22 cellular contexts compared by ENCODE assay signal in the genomic region with DNA sequence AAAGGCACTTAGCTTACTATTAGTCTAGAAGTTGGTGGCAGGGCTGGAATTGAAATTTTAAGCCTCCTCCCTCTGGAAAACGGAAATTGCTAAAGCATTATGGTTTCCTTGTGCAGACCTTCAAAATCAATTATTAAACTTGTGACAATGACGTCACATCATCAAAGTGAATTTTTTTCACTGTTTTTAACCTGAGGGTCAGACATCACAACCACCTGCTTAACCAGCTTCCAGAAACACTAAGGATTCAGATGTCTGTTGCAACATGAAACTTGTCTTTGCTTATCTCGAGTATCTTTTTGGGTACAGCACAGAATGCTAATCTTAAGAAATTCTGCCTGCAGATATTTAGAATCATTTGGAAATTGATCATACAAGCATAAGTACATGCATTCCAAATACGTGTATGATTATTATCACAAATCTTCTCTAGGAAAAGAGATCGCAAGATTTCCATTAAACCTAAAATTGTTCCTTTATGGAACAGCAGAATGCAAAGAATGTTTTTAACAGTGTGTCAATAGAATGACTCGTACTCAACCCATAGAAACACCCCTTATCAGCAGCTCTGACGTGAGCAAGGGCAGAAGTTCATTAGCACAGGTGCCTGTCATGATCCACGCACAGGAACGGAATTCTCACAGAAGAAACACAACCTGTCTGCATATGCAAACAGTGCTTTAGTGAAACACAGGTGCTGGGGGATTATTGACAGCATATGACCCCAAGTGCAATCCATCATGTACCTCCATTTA. TPM values are rescaled to one million over a fixed set of nuclear protein-coding genes. Genes with fewer than 3 reads are reported as not detected.
A peak's percentile ranks its signal among the peaks of the same experiment; 100 is the strongest.
DNase-seq lines count a peak whose midpoint lies in the region; ATAC-seq and TF ChIP-seq lines count a peak whose summit lies in the region.
"Had no signal": no experiment of that assay in that cellular context is flagged by ENCODE, and none has a peak within 500 bp of the region (broad histone marks: within the 10 kb centered on the region; RNA-seq: fewer than 3 reads in every experiment).

No MANE protein-coding gene starts in this region.

- H4K20me1 ChIP-seq in GM23248 (ENCODE audit: insufficient read depth) = no peaks in the 10 kb centered on the region
- H4K20me1 ChIP-seq in PC-9 (ENCODE audit: insufficient read depth) = peaks cover 6% of the 10 kb centered on the region

- WGBS in GM23248 (ENCODE audit: low coverage in 1 of 2, low lambda C conversion rate in 2 of 2, missing lambda C conversion rate in 2 of 2), 2 experiments = 88 to 92% methylated on average over 9 of the region's 9 CpGs

- no peaks in the 10 kb centered on the region for H3K27me3 Mint-ChIP-seq in natural killer cell (ENCODE audit: low read depth in 2 of 2)
- H3K27me3 Mint-ChIP-seq: activated CD4-positive, alpha-beta T cell treated with anti-CD3 and anti-CD28 coated beads, Interleukin-2, amount 10 ng/mL, durations not matched to agents 24 days and 14 days had no signal

- H3K27ac ChIP-seq in GM23248 (no peak overlapping the region), PC-9 (peak overlapping the region; percentile 49; the same call in 1 of the 2 replicates)
- H3K27ac ChIP-seq: coronary artery, epithelial cell of prostate, right atrium auricular region had no signal

- H3K4me2 ChIP-seq in GM23248 (ENCODE audit: unreplicated experiment) (no peak overlapping the region), PC-9 (0 out of 2 replicates have a peak overlapping the region, but pooled peaks have one; percentile 2)

- no peaks in the 10 kb centered on the region for H3K9me2 ChIP-seq in GM23248 (ENCODE audit: insufficient read depth)
- no peaks in the 10 kb centered on the region for H3K9me2 ChIP-seq in PC-9 (ENCODE audit: insufficient read depth)

- H3K9me3 ChIP-seq in GM23248 (ENCODE audit: low read depth) = no peaks in the 10 kb centered on the region
- H3K9me3 ChIP-seq in PC-9 (ENCODE audit: insufficient read depth, low read depth) = peaks cover 13% of the 10 kb centered on the region

- peaks cover 3% of the 10 kb centered on the region for H3K36me3 Mint-ChIP-seq in natural killer cell

- H3K27me3 ChIP-seq in GM23248 (replicated peaks; ENCODE audit: insufficient read depth) (no peaks in the 10 kb centered on the region), PC-9 (ENCODE audit: insufficient read depth, low read depth) (no peaks in the 10 kb centered on the region)
- H3K27me3 ChIP-seq: right atrium auricular region had no signal

- DNase-seq in GM23248 (peak; percentile 4), PC-9 (peak; percentile 46 to 84), iris pigment epithelial cell (ENCODE audit: low read depth) (peak; percentile 75), retinal pigment epithelial cell (ENCODE audit: low read depth) (peak; percentile 47), natural killer cell (no peak), DMS 273 treated with DMSO at 0.1 percent for 48 hours (lab: John Stamatoyannopoulos, UW) (no peak)
- DNase-seq: activated CD4-positive, alpha-beta T cell treated with anti-CD3 and anti-CD28 coated beads, Interleukin-2, amount 10 ng/mL, durations not matched to agents 24 days and 14 days; activated CD8-positive, alpha-beta memory T cell treated with anti-CD3 and anti-CD28 coated beads, Interleukin-2, amount 50 U/mL, for 4 hours; activated gamma-delta T cell; amygdala; HCEC 1CT; mesendoderm; NCI-H1417 treated with DMSO at 0.1 percent for 48 hours; NCI-H2171 treated with DMSO at 0.1 percent for 48 hours; stimulated activated CD4-positive, alpha-beta T cell treated with anti-CD3 and anti-CD28 coated beads, Interleukin-2, amount 100 ng/mL, for 48 hours; substantia nigra had no signal

- no peak overlapping the region for H3K4me3 ChIP-seq in GM23248
- H3K4me3 ChIP-seq in PC-9 = no peak overlapping the region
- no peak overlapping the region for H3K4me3 ChIP-seq in retinal pigment epithelial cell (ENCODE audit: low read length)
- H3K4me3 ChIP-seq: coronary artery, right atrium auricular region had no signal

- H3F3A ChIP-seq in GM23248 (ENCODE audit: insufficient read depth) (peaks cover 21% of the 10 kb centered on the region), PC-9 (ENCODE audit: insufficient read depth, low read depth) (peaks cover 9% of the 10 kb centered on the region; the same call in 1 of the 2 replicates)

- H3K36me3 ChIP-seq in GM23248 (ENCODE audit: low read depth) (no peaks in the 10 kb centered on the region), PC-9 (ENCODE audit: low read depth) (no peaks in the 10 kb centered on the region)
- H3K36me3 ChIP-seq: right atrium auricular region had no signal

- peaks cover 45% of the 10 kb centered on the region for H3K79me2 ChIP-seq in GM23248 (ENCODE audit: insufficient read depth)
- H3K79me2 ChIP-seq in PC-9 (ENCODE audit: low read depth) = peaks cover 21% of the 10 kb centered on the region

- in situ Hi-C loops in GM23248 (cut with MboI) = no loop called here

- intact Hi-C loops in PC-9 (cut with micrococcal nuclease; ENCODE audit: unreplicated experiment) = no loop called here
- intact Hi-C loops in natural killer cell (cut with micrococcal nuclease) = no loop called here

- no TSS peak for BruUV-seq in PC-9 (replicated peaks; lab: Mats Ljungman, UMichigan)

- no peak overlapping the region for H3K9ac ChIP-seq in GM23248

- H2AFZ ChIP-seq in GM23248 = no peak overlapping the region
- no peak overlapping the region for H2AFZ ChIP-seq in PC-9

- peaks cover under 1 to 5% of the 10 kb centered on the region in 2 donors for H3K9me3 Mint-ChIP-seq in natural killer cell

- no peak overlapping the region for H3K27ac Mint-ChIP-seq in natural killer cell
- H3K27ac Mint-ChIP-seq: activated CD4-positive, alpha-beta T cell treated with anti-CD3 and anti-CD28 coated beads, Interleukin-2, amount 10 ng/mL, durations not matched to agents 24 days and 14 days had no signal

- no peak overlapping the region for H3K4me3 Mint-ChIP-seq in natural killer cell
- H3K4me3 Mint-ChIP-seq: activated CD4-positive, alpha-beta T cell treated with anti-CD3 and anti-CD28 coated beads, Interleukin-2, amount 10 ng/mL, durations not matched to agents 24 days and 14 days had no signal

- CTCF ChIA-PET in PC-9 (lab: Charles Lee) = no interaction called here

- no peak for TF ChIP-seq CTCF in PC-9 (conservative IDR thresholded peaks at IDR 0.05)
- TF ChIP-seq CTCF in retinal pigment epithelial cell (conservative IDR thresholded peaks at IDR 0.05; ENCODE audit: low read depth, low read length) = no peak
- no peak for TF ChIP-seq CTCF in natural killer cell (IDR thresholded peaks at IDR 0.05)

- POLR2A ChIA-PET in PC-9 (lab: Charles Lee; ENCODE audit: unreplicated experiment) = no interaction called here

- ATAC-seq in natural killer cell (no peak), HG03460 (IDR thresholded peaks at IDR 0.05; ENCODE audit: unreplicated experiment) (no peak)

- H3K4me1 Mint-ChIP-seq in natural killer cell = peaks cover 20% of the 10 kb centered on the region in 2 donors

- H3K4me1 ChIP-seq in GM23248 (ENCODE audit: insufficient read depth) (peaks cover 16% of the 10 kb centered on the region), PC-9 (replicated peaks; ENCODE audit: insufficient read depth) (peaks cover 10% of the 10 kb centered on the region)

RNA-seq across cellular contexts. Expression of a gene that starts 4.1 kb away (rescaled TPM):
- 32.1 and 34.3 TPM in 2 replicates for total RNA-seq in GM23248 (2014; rRNA removed; shearing (Covaris generic))
- polyA plus RNA-seq in GM23248 (2016; fragmentation: Nextera tagmentation; extraction: Ambion mirVana) = 71.6 and 72.0 TPM in 2 replicates
- total RNA-seq in PC-9 (2021) (62.5 and 74.1 TPM in 2 replicates), natural killer cell (10 to 100 TPM; 53.9 to 99.6 (median 72.5) TPM)

RNA-seq across cellular contexts. Expression of a gene that starts 41.5 kb away (rescaled TPM):
- total RNA-seq in GM23248 (2014; rRNA removed; shearing (Covaris generic)) = not detected in 2 replicates
- polyA plus RNA-seq in GM23248 (2016; fragmentation: Nextera tagmentation; extraction: Ambion mirVana) = not detected in 2 replicates
- total RNA-seq in PC-9 (2021) = not detected in 2 replicates
- not detected for total RNA-seq in natural killer cell
- total RNA-seq: activated CD4-positive, alpha-beta T cell treated with anti-CD3 and anti-CD28 coated beads, Interleukin-2, amount 10 ng/mL, durations not matched to agents 24 days and 14 days; glomerular endothelial cell had no signal
- polyA plus RNA-seq: BJ had no signal

RNA-seq across cellular contexts. Expression of a gene that starts 52.6 kb away (rescaled TPM):
- total RNA-seq in GM23248 (2014; rRNA removed; shearing (Covaris generic)) = 30.8 and 31.9 TPM in 2 replicates
- polyA plus RNA-seq in GM23248 (2016; fragmentation: Nextera tagmentation; extraction: Ambion mirVana) = 20.5 and 20.7 TPM in 2 replicates
- total RNA-seq in PC-9 (2021) (93.4 and 109 TPM in 2 replicates), natural killer cell (10 to 100 TPM; 75.5 to 95.4 (median 90.2) TPM)

Comparison
In these comparisons a context has a peak if more than half of its experiments do, and no peak if none do; other contexts are left out.
1. DNase-seq: peak in GM23248 (single experiment), PC-9 (2 of 2), iris pigment epithelial cell (single experiment) and retinal pigment epithelial cell (single experiment); none in natural killer cell (single experiment) and DMS 273 treated with DMSO at 0.1 percent for 48 hours (single experiment).